In the genomic region with DNA sequence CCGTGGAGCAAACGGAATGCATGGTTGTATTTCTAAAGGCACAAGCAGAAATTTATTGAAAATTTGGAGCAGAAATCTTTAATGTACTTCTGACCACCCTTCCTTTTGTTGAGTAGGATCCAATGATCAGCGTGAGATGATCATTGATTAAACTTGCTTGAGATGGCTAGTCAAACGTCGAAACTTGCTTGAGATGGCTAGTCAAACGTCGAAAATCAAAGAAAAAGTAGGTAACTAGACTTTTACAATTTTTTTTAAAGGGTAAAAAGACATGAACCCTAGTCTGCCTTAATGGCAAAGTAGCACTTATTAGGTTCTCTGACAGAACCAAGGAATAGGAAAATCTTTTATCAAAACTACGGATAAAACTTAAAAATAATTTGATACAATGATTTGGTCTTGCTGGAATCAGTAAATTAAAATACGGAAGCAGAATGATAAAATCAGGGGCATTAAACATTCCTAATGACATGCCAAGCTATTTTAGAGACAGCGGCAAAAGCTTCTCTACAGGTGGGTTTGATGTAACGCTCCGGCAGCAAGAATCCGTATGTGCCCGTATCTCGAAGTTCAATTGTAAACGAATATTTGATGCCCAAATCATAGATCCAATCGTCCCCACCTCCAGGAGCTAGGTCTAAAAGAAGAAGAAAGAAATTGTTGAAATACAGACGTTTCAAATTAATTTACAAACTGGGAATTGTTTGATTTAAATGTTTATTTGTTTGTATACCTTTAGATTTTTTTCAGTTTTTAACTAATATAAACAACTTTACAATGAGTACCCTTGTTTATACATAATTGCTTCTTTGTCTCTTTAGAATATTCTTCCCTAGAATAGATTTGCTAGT, we compare ENCODE assay signal across 8 cellular contexts. TPM values are rescaled to one million over a fixed set of nuclear protein-coding genes. Genes with fewer than 3 reads are reported as not detected.
DNase-seq lines count a peak whose midpoint lies in the region; ATAC-seq, FAIRE-seq and TF ChIP-seq lines count a peak whose summit lies in the region.

No MANE protein-coding gene starts in this region.

- H3K27ac ChIP-seq in left ventricle myocardium inferior (replicated peaks) (peak overlapping the region; percentile 91), aorta (ENCODE audit: low read depth in 1 of 2, low read length in 2 of 2) (no peak overlapping the region)

- WGBS in aorta, 2 donors = 23 to 28% methylated on average over 18 of the region's 18 CpGs

- H3K36me3 ChIP-seq in left ventricle myocardium inferior (no peaks in the 10 kb centered on the region), bronchial epithelial cell (ENCODE audit: control insufficient read depth, insufficient read depth, low read length) (no peaks in the 10 kb centered on the region), aorta (ENCODE audit: control insufficient read depth in 1 of 2, insufficient read depth in 2 of 2, low read length in 1 of 2) (no peaks in the 10 kb centered on the region)

- peaks cover 46% of the 10 kb centered on the region for H3K4me1 ChIP-seq in left ventricle myocardium inferior
- H3K4me1 ChIP-seq in aorta (ENCODE audit: control insufficient read depth in 1 of 2, insufficient read depth in 2 of 2, low read length in 2 of 2) = peaks cover 0 to 3% of the 10 kb centered on the region in 2 donors

- FAIRE-seq in bronchial epithelial cell (lab: Jason Lieb, UNC) = no peak

- H3K4me3 ChIP-seq in left ventricle myocardium inferior = peak overlapping the region; percentile 85
- peak overlapping the region; percentile 69 for H3K4me3 ChIP-seq in bronchial epithelial cell (ENCODE audit: low read depth, low read length)
- peak overlapping the region; percentile 66 to 68 for H3K4me3 ChIP-seq in aorta (ENCODE audit: low read length in 2 of 2)

- H3K27me3 Mint-ChIP-seq in mesothelial cell of epicardium (ENCODE audit: low read depth) = peaks cover 15% of the 10 kb centered on the region

- H3K9me3 Mint-ChIP-seq in mesothelial cell of epicardium = no peaks in the 10 kb centered on the region

- TF ChIP-seq CTCF in left ventricle myocardium inferior (IDR thresholded peaks at IDR 0.05; ENCODE audit: borderline replicate concordance) (no peak), bronchial epithelial cell (IDR thresholded peaks at IDR 0.05; ENCODE audit: insufficient read depth, low read length, severe bottlenecking) (no peak), mesothelial cell of epicardium (IDR thresholded peaks at IDR 0.05; ENCODE audit: unreplicated experiment) (no peak)

- intact Hi-C loops in left ventricle myocardium inferior (cut with micrococcal nuclease) = no loop called here
- intact Hi-C loops in Right ventricle myocardium inferior (cut with DNase I) = no loop called here
- intact Hi-C loops in aorta (cut with DNase I) = no loop called here

- peak overlapping the region; percentile 95 for H3K4me3 Mint-ChIP-seq in mesothelial cell of epicardium

- ATAC-seq in Right ventricle myocardium inferior = no peak
- ATAC-seq in aorta (ENCODE audit: low FRiP score) = no peak
- no peak for ATAC-seq in GM19463 (IDR thresholded peaks at IDR 0.05; ENCODE audit: unreplicated experiment)
- ATAC-seq in GM19455 (IDR thresholded peaks at IDR 0.05; ENCODE audit: unreplicated experiment) = no peak

- H3K27me3 ChIP-seq in left ventricle myocardium inferior (ENCODE audit: low read depth) = no peaks in the 10 kb centered on the region
- H3K27me3 ChIP-seq in bronchial epithelial cell (ENCODE audit: control insufficient read depth, insufficient read depth, low read length) = no peaks in the 10 kb centered on the region
- H3K27me3 ChIP-seq in aorta (ENCODE audit: control insufficient read depth in 1 of 2, insufficient read depth in 2 of 2, low read length in 1 of 2) = no peaks in the 10 kb centered on the region

- peaks cover 2% of the 10 kb centered on the region for H3K36me3 Mint-ChIP-seq in mesothelial cell of epicardium

- DNase-seq in left ventricle myocardium inferior (no peak), Right ventricle myocardium inferior (ENCODE audit: missing footprints) (no peak), bronchial epithelial cell (ENCODE audit: low read depth) (no peak), mesothelial cell of epicardium (ENCODE audit: low spot score in 2 of 2, unreplicated experiment in 2 of 2) (no peak), aorta (no peak), NK-92 (lab: John Stamatoyannopoulos, UW; ENCODE audit: unreplicated experiment) (no peak)

- peak overlapping the region; percentile 98 for H3K27ac Mint-ChIP-seq in mesothelial cell of epicardium

- H3K9me3 ChIP-seq in left ventricle myocardium inferior (replicated peaks) (no peaks in the 10 kb centered on the region), aorta (ENCODE audit: control insufficient read depth, low read length) (no peaks in the 10 kb centered on the region)

- peaks cover 25% of the 10 kb centered on the region for H3K4me1 Mint-ChIP-seq in mesothelial cell of epicardium

RNA-seq across cellular contexts. Expression of gene ZC3H13, which starts 0.8 kb away (rescaled TPM):
- total RNA-seq in left ventricle myocardium inferior (37.8 TPM), Right ventricle myocardium inferior (40.3 TPM), bronchial epithelial cell (10.5 and 15.5 TPM in 2 replicates), mesothelial cell of epicardium (60.7 to 63.3 TPM (median 61.3 TPM) in 3 replicates), aorta (10 to 100 TPM; 55.9 to 57.0 TPM)
- polyA plus RNA-seq in aorta = 10 to 100 TPM; 14.1 to 15.9 TPM

RNA-seq across cellular contexts. Expression of gene CPB2, which starts 51.4 kb away (rescaled TPM):
- total RNA-seq in left ventricle myocardium inferior (not detected), Right ventricle myocardium inferior (not detected), bronchial epithelial cell (not detected in 2 replicates), mesothelial cell of epicardium (not detected in 3 replicates), aorta (not detected)
- polyA plus RNA-seq in aorta = not detected
